ENCODE assay signal across 10 cellular contexts in genomic region chr6:47483516-47483852, GRCh38. TPM values are rescaled to one million over a fixed set of nuclear protein-coding genes. Genes with fewer than 3 reads are reported as not detected.
DNase-seq lines count a peak whose midpoint lies in the region; ATAC-seq and TF ChIP-seq lines count a peak whose summit lies in the region.
"Had no signal": no experiment of that assay in that cellular context is flagged by ENCODE, and none has a peak within 500 bp of the region (broad histone marks: within the 10 kb centered on the region; RNA-seq: fewer than 3 reads in every experiment).

No MANE protein-coding gene starts in this region.

- H3K36me3 ChIP-seq in fibroblast of lung (ENCODE audit: control insufficient read depth, insufficient read depth, low read length), result no peaks in the 10 kb centered on the region
- no peaks in the 10 kb centered on the region for H3K36me3 ChIP-seq in adrenal gland (replicated peaks in 1 of 2)

- no peak overlapping the region for H3K4me2 ChIP-seq in fibroblast of lung (ENCODE audit: extremely low read depth, insufficient read depth, low read length)

- POLR2A ChIA-PET in CD4-positive, alpha-beta T cell (lab: Charles Lee), result interaction anchor here (0.5 kb wide), 1 partner anchor 67 kb away, joined by 3 read pairs; no protein-coding TSS in a partner anchor

- intact Hi-C loops in CD4-positive, alpha-beta T cell (cut with DNase I, micrococcal nuclease), result no loop called here
- intact Hi-C loops in adrenal gland (cut with DNase I), result no loop called here

- H3K27me3 Mint-ChIP-seq in CD4-positive, alpha-beta T cell, result no peaks in the 10 kb centered on the region

- no peak overlapping the region for H3K27ac ChIP-seq in CD4-positive, alpha-beta T cell (ENCODE audit: low read depth, low read length)
- H3K27ac ChIP-seq in fibroblast of lung (ENCODE audit: insufficient read depth, low read length) (peak overlapping the region; percentile 27), adrenal gland (peak overlapping the region in 1 of 5 donors; percentile 6)

- H3K27me3 ChIP-seq in CD4-positive, alpha-beta T cell (ENCODE audit: control insufficient read depth, insufficient read depth, low read length), result no peaks in the 10 kb centered on the region
- H3K27me3 ChIP-seq in fibroblast of lung (ENCODE audit: control insufficient read depth, insufficient read depth, low read length) (no peaks in the 10 kb centered on the region), adrenal gland (no peaks in the 10 kb centered on the region)

- no peaks in the 10 kb centered on the region for H4K20me1 ChIP-seq in fibroblast of lung (ENCODE audit: control insufficient read depth, extremely low read depth, insufficient read depth, low read length)

- no peak for TF ChIP-seq CTCF in CD4-positive, alpha-beta T cell (IDR thresholded peaks at IDR 0.05)
- TF ChIP-seq CTCF in fibroblast of lung (conservative IDR thresholded peaks at IDR 0.05 in 1 of 2, IDR thresholded peaks at IDR 0.05 in 1 of 2; ENCODE audit: low read depth in 1 of 2, low read length in 2 of 2) (no peak), adrenal gland (IDR thresholded peaks at IDR 0.05) (no peak)

- no peaks in the 10 kb centered on the region for H3K9me3 Mint-ChIP-seq in CD4-positive, alpha-beta T cell

- no peaks in the 10 kb centered on the region for H3K9me3 ChIP-seq in CD4-positive, alpha-beta T cell (ENCODE audit: control insufficient read depth, low read length)
- H3K9me3 ChIP-seq in fibroblast of lung (ENCODE audit: control insufficient read depth, insufficient read depth, low read depth, low read length), result no peaks in the 10 kb centered on the region
- no peaks in the 10 kb centered on the region for H3K9me3 ChIP-seq in adrenal gland (replicated peaks in 1 of 3)

- H3K79me2 ChIP-seq in fibroblast of lung (ENCODE audit: control insufficient read depth, insufficient read depth, low read length), result peaks cover 82% of the 10 kb centered on the region

- no peak overlapping the region for H3K9ac ChIP-seq in fibroblast of lung (ENCODE audit: insufficient read depth, low read length)

- H3K36me3 Mint-ChIP-seq in CD4-positive, alpha-beta T cell (ENCODE audit: low read depth), result peaks cover 7% of the 10 kb centered on the region

- TF ChIP-seq POLR2A in adrenal gland (IDR thresholded peaks at IDR 0.05), result no peak

- H2AFZ ChIP-seq in fibroblast of lung (ENCODE audit: low read length), result no peak overlapping the region

- H3K4me3 Mint-ChIP-seq in CD4-positive, alpha-beta T cell, result peak overlapping the region; percentile 32

- CTCF ChIA-PET in CD4-positive, alpha-beta T cell (lab: Charles Lee), result no interaction called here

- H3K4me1 ChIP-seq in fibroblast of lung (ENCODE audit: control insufficient read depth, extremely low read depth, insufficient read depth, low read length) (no peaks in the 10 kb centered on the region), adrenal gland (replicated peaks in 1 of 2) (peaks cover 10 to 32% of the 10 kb centered on the region in 2 donors)

- peak overlapping the region; percentile 4 for H3K27ac Mint-ChIP-seq in CD4-positive, alpha-beta T cell

- no peak overlapping the region for H3K4me3 ChIP-seq in fibroblast of lung (replicated peaks in 1 of 4; ENCODE audit: control extremely low read depth in 1 of 4, insufficient read depth in 1 of 4, low read depth in 3 of 4, low read length in 4 of 4)
- no peak overlapping the region for H3K4me3 ChIP-seq in adrenal gland

- peaks cover 70% of the 10 kb centered on the region for H3K4me1 Mint-ChIP-seq in CD4-positive, alpha-beta T cell (ENCODE audit: low read depth)

- no peak for ATAC-seq in CD4-positive, alpha-beta T cell (ENCODE audit: poor library complexity)
- ATAC-seq in GM21447 (IDR thresholded peaks at IDR 0.05; ENCODE audit: unreplicated experiment), result peak; percentile 27

- no peak for DNase-seq in CD4-positive, alpha-beta T cell
- peak; percentile 3 for DNase-seq in HT1080 (ENCODE audit: low read depth)
- no peak for DNase-seq in fibroblast of lung (ENCODE audit: low read depth in 2 of 2)
- DNase-seq in NCI-H345 treated with DMSO at 0.1 percent for 48 hours (lab: John Stamatoyannopoulos, UW; ENCODE audit: unreplicated experiment), result no peak
- DNase-seq in T1000 (lab: John Stamatoyannopoulos, UW), result no peak
- no peak for DNase-seq in DMS114 treated with DMSO at 0.1 percent for 48 hours (lab: John Stamatoyannopoulos, UW; ENCODE audit: unreplicated experiment)
- no peak for DNase-seq in adrenal gland
- DNase-seq: amygdala, NCI-H82 had no signal

RNA-seq across cellular contexts. Expression of gene CD2AP, which starts 5.9 kb away (rescaled TPM):
- 10 to 100 TPM; 29.4 to 31.3 TPM for total RNA-seq in CD4-positive, alpha-beta T cell
- total RNA-seq in HT1080 (2014; rRNA removed; shearing (Covaris generic)), result 20.4 and 23.3 TPM in 2 replicates
- polyA plus RNA-seq in HT1080 (2015; cell fraction: cytosol; rRNA removed), result 19.7 and 24.2 TPM in 2 replicates
- 20.9 and 21.3 TPM in 2 replicates for polyA plus RNA-seq in HT1080 (2015; cell fraction: nucleus; rRNA removed)
- total RNA-seq in fibroblast of lung (13.6 and 15.7 TPM in 2 replicates), adrenal gland (10 to 100 TPM in 7 of 8 donors, 1 to 10 TPM in 1; 9.7 to 29.6 (median 20.2) TPM)
- polyA plus RNA-seq in fibroblast of lung (12.3 and 17.2 TPM in 2 replicates), adrenal gland (10 to 100 TPM in 2 of 3 donors, 1 to 10 TPM in 1; 5.3 to 23.8 (median 10.5) TPM)
- polyA plus RNA-seq in fibroblast of lung (2012), result 9.1 and 12.9 TPM in 2 replicates
- 0.20 and 0.52 TPM in 2 replicates for polyA minus RNA-seq in fibroblast of lung (ENCODE audit: low replicate concordance)
